In genomic region chr12:128761305-128761880, GRCh38 we compare ENCODE assay signal across 21 cellular contexts.
"Had no signal": no experiment of that assay in that cellular context is flagged by ENCODE, and none has a peak within 500 bp of the region (broad histone marks: within the 10 kb centered on the region; RNA-seq: fewer than 3 reads in every experiment).

No MANE protein-coding gene starts in this region.

- H3K9me3 ChIP-seq: thoracic aorta, upper lobe of right lung had no signal

- FAIRE-seq: bronchial epithelial cell, keratinocyte had no signal

- H3K36me3 ChIP-seq: heart right ventricle, left ventricle myocardium inferior, spleen, thoracic aorta, upper lobe of right lung had no signal

- H3K9ac ChIP-seq: parathyroid adenoma had no signal

- H3K27ac ChIP-seq: epithelial cell of prostate, heart right ventricle, left ventricle myocardium inferior, parathyroid adenoma, spleen, thoracic aorta, upper lobe of right lung had no signal

- H2AFZ ChIP-seq: parathyroid adenoma had no signal

- H3K4me1 ChIP-seq: heart right ventricle, left ventricle myocardium inferior, parathyroid adenoma, spleen, upper lobe of right lung had no signal

- DNase-seq: activated B cell treated with CpG ODN at 0.5 μM for 24 hours; activated CD4-positive, alpha-beta T cell treated with anti-CD3 and anti-CD28 coated beads for 36 hours; activated CD4-positive, alpha-beta T cell treated with anti-CD3 and anti-CD28 coated beads, Interleukin-2, amount 50 U/mL, for 48 hours; activated naive CD4-positive, alpha-beta T cell treated with Interleukin-2 at 50 U/mL for 16 hours; activated naive CD8-positive, alpha-beta T cell treated with anti-CD3 and anti-CD28 coated beads for 36 hours; activated T-cell treated with anti-CD3 and anti-CD28 coated beads, Interleukin-2, amount 50 U/mL, for 48 hours; amniotic stem cell; cortex of kidney; heart right ventricle; left ventricle myocardium inferior; midbrain; natural killer cell; spleen; stimulated activated CD4-positive, alpha-beta T cell treated with anti-CD3 and anti-CD28 coated beads, Interleukin-4, amount 100 ng/mL, for 1 hour; stimulated activated naive CD4-positive, alpha-beta T cell treated with Interleukin-2 at 50 U/mL for 16 hours; upper lobe of right lung had no signal

- H3K4me3 ChIP-seq: heart right ventricle, left ventricle myocardium inferior, spleen, thoracic aorta, upper lobe of right lung had no signal
